In genomic region chr17:59327136-59327878, GRCh38 we compare ENCODE assay signal across 15 cellular contexts. TPM values are rescaled to one million over a fixed set of nuclear protein-coding genes. Genes with fewer than 3 reads are reported as not detected.
DNase-seq lines count a peak whose midpoint lies in the region; ATAC-seq, FAIRE-seq and TF ChIP-seq lines count a peak whose summit lies in the region.
"Had no signal": no experiment of that assay in that cellular context is flagged by ENCODE, and none has a peak within 500 bp of the region (broad histone marks: within the 10 kb centered on the region; RNA-seq: fewer than 3 reads in every experiment).

No MANE protein-coding gene starts in this region.

- BruUV-seq in HepG2 (replicated peaks; lab: Mats Ljungman, UMichigan) = no TSS peak

- H3K27ac ChIP-seq in HepG2 (ENCODE audit: extremely low read length, insufficient read depth, low read length) = no peak overlapping the region
- H3K27ac ChIP-seq in tibial artery = peak overlapping the region; percentile 34 to 99
- H3K27ac ChIP-seq: foreskin keratinocyte had no signal

- H3K27ac Mint-ChIP-seq in activated naive CD4-positive, alpha-beta T cell treated with anti-CD3 and anti-CD28 coated beads, Interleukin-2, amount 50 U/mL, for 24 hours = peak overlapping the region; percentile 79
- H3K27ac Mint-ChIP-seq in T-helper 17 cell = peak overlapping the region; percentile 93
- H3K27ac Mint-ChIP-seq in activated T-helper 1 cell treated with anti-CD3 and anti-CD28 coated beads, Interleukin-12 subunit alpha, Interleukin-12 subunit beta, Interleukin-2, Interleukin-4 antibody, amounts not matched to agents 30 ng/mL and 10 ng/mL and 1 ng/mL, durations not matched to agents 14 hours and 24 hours and 36 hours = no peak overlapping the region
- H3K27ac Mint-ChIP-seq: IgD-negative memory B cell had no signal

- DNase-seq in activated naive CD4-positive, alpha-beta T cell treated with Interleukin-2 at 50 U/mL for 16 hours = no peak
- DNase-seq in T-helper 17 cell = no peak
- no peak for DNase-seq in HepG2 (ENCODE audit: low spot score)
- peak in 1 of 2 donors; percentile 4 for DNase-seq in tibial artery
- DNase-seq in foreskin fibroblast = no peak
- DNase-seq in activated T-helper 1 cell treated with anti-CD3 and anti-CD28 coated beads, Interleukin-12 subunit alpha, Interleukin-12 subunit beta, Interleukin-2, Interleukin-4 antibody, amounts not matched to agents 30 ng/mL and 10 ng/mL and 1 ng/mL, durations not matched to agents 14 hours and 24 hours and 36 hours (ENCODE audit: low spot score) = no peak
- no peak for DNase-seq in DMS53 treated with DMSO at 0.1 percent for 48 hours (lab: John Stamatoyannopoulos, UW; ENCODE audit: unreplicated experiment)
- DNase-seq: activated CD8-positive, alpha-beta memory T cell treated with anti-CD3 and anti-CD28 coated beads, Interleukin-2, amount 50 U/mL, for 4 hours; DMS79 treated with DMSO at 0.1 percent for 48 hours; foreskin keratinocyte; H7; NCI-H1092; NCI-H2227 treated with DMSO at 0.1 percent for 48 hours had no signal

- H3K9me3 Mint-ChIP-seq in activated naive CD4-positive, alpha-beta T cell treated with anti-CD3 and anti-CD28 coated beads, Interleukin-2, amount 50 U/mL, for 24 hours = no peaks in the 10 kb centered on the region
- H3K9me3 Mint-ChIP-seq in activated T-helper 1 cell treated with anti-CD3 and anti-CD28 coated beads, Interleukin-12 subunit alpha, Interleukin-12 subunit beta, Interleukin-2, Interleukin-4 antibody, amounts not matched to agents 30 ng/mL and 10 ng/mL and 1 ng/mL, durations not matched to agents 14 hours and 24 hours and 36 hours = no peaks in the 10 kb centered on the region
- H3K9me3 Mint-ChIP-seq: IgD-negative memory B cell had no signal

- no peak overlapping the region for H3K4me2 ChIP-seq in HepG2 (ENCODE audit: low read depth, low read length)

- peaks cover 3% of the 10 kb centered on the region for H3K79me2 ChIP-seq in HepG2 (ENCODE audit: insufficient read depth, low read length)

- no peaks in the 10 kb centered on the region for H3K27me3 Mint-ChIP-seq in activated naive CD4-positive, alpha-beta T cell treated with anti-CD3 and anti-CD28 coated beads, Interleukin-2, amount 50 U/mL, for 24 hours
- H3K27me3 Mint-ChIP-seq in T-helper 17 cell = no peaks in the 10 kb centered on the region
- no peaks in the 10 kb centered on the region for H3K27me3 Mint-ChIP-seq in activated T-helper 1 cell treated with anti-CD3 and anti-CD28 coated beads, Interleukin-12 subunit alpha, Interleukin-12 subunit beta, Interleukin-2, Interleukin-4 antibody, amounts not matched to agents 30 ng/mL and 10 ng/mL and 1 ng/mL, durations not matched to agents 14 hours and 24 hours and 36 hours (ENCODE audit: insufficient read depth)
- H3K27me3 Mint-ChIP-seq: IgD-negative memory B cell had no signal

- in situ Hi-C loops in HepG2 (cut with HindIII; ENCODE audit: extremely low pct_ligation_motif_present, low pct_unique_long_range_greater_than_20kb) = loop anchor here (5.0 kb wide), 1 partner anchor 110 kb away; no protein-coding TSS in a partner anchor

- H3K36me3 ChIP-seq in HepG2 (replicated peaks in 1 of 2; ENCODE audit: control insufficient read depth in 1 of 2, insufficient read depth in 2 of 2, low read length in 2 of 2) (no peaks in the 10 kb centered on the region), tibial artery (no peaks in the 10 kb centered on the region)

- TF ChIP-seq EP300 in HepG2 (IDR thresholded peaks at IDR 0.05; ENCODE audit: low read depth in 2 of 2, low read length in 2 of 2) = no peak
- no peak for TF ChIP-seq EP300 in HepG2 (CRISPR knock-in tag; IDR thresholded peaks at IDR 0.05; ENCODE audit: borderline replicate concordance)

- H3K4me1 ChIP-seq in HepG2 (ENCODE audit: insufficient read depth, low read length) (peaks cover 44% of the 10 kb centered on the region), tibial artery (peaks cover 0 to 40% (median 27%) of the 10 kb centered on the region in 4 donors)

- H3K9ac ChIP-seq in HepG2 (ENCODE audit: insufficient read depth, low read depth, low read length) = no peak overlapping the region

- no peaks in the 10 kb centered on the region; the same call in 1 of the 2 replicates for H4K20me1 ChIP-seq in HepG2 (ENCODE audit: insufficient read depth, low read length)

- CTCF ChIA-PET in HepG2 (lab: Yijun Ruan, JAX; ENCODE audit: low intra/inter-chr PET ratio, low total read pairs) = interaction anchor here (5.4 kb wide), 1 partner anchor 114 kb away, joined by 63 read pairs; no protein-coding TSS in a partner anchor

- ATAC-seq in T-helper 17 cell (no peak), HepG2 (no peak)
- ATAC-seq: foreskin keratinocyte had no signal

- no peak overlapping the region for H3K4me3 ChIP-seq in HepG2 (replicated peaks in 1 of 3; ENCODE audit: insufficient read depth in 1 of 3, low read depth in 2 of 3, low read length in 3 of 3)
- no peak overlapping the region for H3K4me3 ChIP-seq in tibial artery
- no peak overlapping the region for H3K4me3 ChIP-seq in foreskin fibroblast (ENCODE audit: low read depth in 1 of 2, low read length in 2 of 2)

- intact Hi-C loops in HepG2 (cut with micrococcal nuclease; ENCODE audit: unreplicated experiment) (no loop called here), tibial artery (cut with DNase I; ENCODE audit: low total_unique reads) (no loop called here)
- intact Hi-C loops in activated T-helper 1 cell treated with anti-CD3 and anti-CD28 coated beads, Interleukin-12 subunit alpha, Interleukin-12 subunit beta, Interleukin-2, Interleukin-4 antibody, amounts not matched to agents 30 ng/mL and 10 ng/mL and 1 ng/mL, durations not matched to agents 14 hours and 24 hours and 36 hours (cut with micrococcal nuclease) = loop anchor here (5.0 kb wide), 1 partner anchor 195 kb away; no protein-coding TSS in a partner anchor

- no peaks in the 10 kb centered on the region for H3K36me3 Mint-ChIP-seq in activated naive CD4-positive, alpha-beta T cell treated with anti-CD3 and anti-CD28 coated beads, Interleukin-2, amount 50 U/mL, for 24 hours
- H3K36me3 Mint-ChIP-seq in T-helper 17 cell (ENCODE audit: low read depth) = no peaks in the 10 kb centered on the region
- no peaks in the 10 kb centered on the region for H3K36me3 Mint-ChIP-seq in activated T-helper 1 cell treated with anti-CD3 and anti-CD28 coated beads, Interleukin-12 subunit alpha, Interleukin-12 subunit beta, Interleukin-2, Interleukin-4 antibody, amounts not matched to agents 30 ng/mL and 10 ng/mL and 1 ng/mL, durations not matched to agents 14 hours and 24 hours and 36 hours (ENCODE audit: low read depth)
- H3K36me3 Mint-ChIP-seq: IgD-negative memory B cell had no signal

- POLR2A ChIA-PET in HepG2 (lab: Yijun Ruan, JAX) = no interaction called here

- no peak overlapping the region for H2AFZ ChIP-seq in HepG2 (ENCODE audit: low read length)

- TF ChIP-seq RAD21 in HepG2 (CRISPR knock-in tag; IDR thresholded peaks at IDR 0.05) = no peak

- no peak for FAIRE-seq in HepG2 (lab: Jason Lieb, UNC)

- WGBS in HepG2 (ENCODE audit: low lambda C conversion rate) = 53% methylated on average over 4 of the region's 4 CpGs

- H3K27me3 ChIP-seq in HepG2 (ENCODE audit: control insufficient read depth in 1 of 2, insufficient read depth in 2 of 2, low read length in 2 of 2) (no peaks in the 10 kb centered on the region), tibial artery (no peaks in the 10 kb centered on the region)

- TF ChIP-seq CTCF in HepG2 (CRISPR knock-in tag; IDR thresholded peaks at IDR 0.05) (no peak), tibial artery (IDR thresholded peaks at IDR 0.05) (no peak), foreskin fibroblast (IDR thresholded peaks at IDR 0.05; ENCODE audit: low read depth, low read length) (no peak)

- no peak for TF ChIP-seq POLR2A in HepG2 (IDR thresholded peaks at IDR 0.05; ENCODE audit: insufficient read depth in 1 of 2, low read depth in 2 of 2, low read length in 2 of 2)

- H3K9me3 ChIP-seq in T-helper 17 cell (ENCODE audit: control insufficient read depth, low read length, poor library complexity, severe bottlenecking) (no peaks in the 10 kb centered on the region), HepG2 (ENCODE audit: low read length) (no peaks in the 10 kb centered on the region), tibial artery (no peaks in the 10 kb centered on the region)

- H3K4me1 Mint-ChIP-seq in activated naive CD4-positive, alpha-beta T cell treated with anti-CD3 and anti-CD28 coated beads, Interleukin-2, amount 50 U/mL, for 24 hours = peaks cover 43% of the 10 kb centered on the region
- peaks cover 32% of the 10 kb centered on the region for H3K4me1 Mint-ChIP-seq in T-helper 17 cell
- peaks cover 44% of the 10 kb centered on the region for H3K4me1 Mint-ChIP-seq in activated T-helper 1 cell treated with anti-CD3 and anti-CD28 coated beads, Interleukin-12 subunit alpha, Interleukin-12 subunit beta, Interleukin-2, Interleukin-4 antibody, amounts not matched to agents 30 ng/mL and 10 ng/mL and 1 ng/mL, durations not matched to agents 14 hours and 24 hours and 36 hours (ENCODE audit: low read depth)

- peak overlapping the region; percentile 37 for H3K4me3 Mint-ChIP-seq in activated naive CD4-positive, alpha-beta T cell treated with anti-CD3 and anti-CD28 coated beads, Interleukin-2, amount 50 U/mL, for 24 hours
- peak overlapping the region; percentile 70 for H3K4me3 Mint-ChIP-seq in T-helper 17 cell
- no peak overlapping the region for H3K4me3 Mint-ChIP-seq in activated T-helper 1 cell treated with anti-CD3 and anti-CD28 coated beads, Interleukin-12 subunit alpha, Interleukin-12 subunit beta, Interleukin-2, Interleukin-4 antibody, amounts not matched to agents 30 ng/mL and 10 ng/mL and 1 ng/mL, durations not matched to agents 14 hours and 24 hours and 36 hours
- H3K4me3 Mint-ChIP-seq: IgD-negative memory B cell had no signal

RNA-seq across cellular contexts. Expression of gene YPEL2, which starts 4.1 kb away (rescaled TPM):
- total RNA-seq in T-helper 17 cell (10 to 100 TPM; 23.6 to 44.0 TPM), HepG2 (2016; rRNA removed; fragmentation: Illumina TruSeq; extraction: Trizol) (7.5 and 8.5 TPM in 2 replicates)
- 18.9 and 21.5 TPM in 2 replicates for total RNA-seq in HepG2 (2016; cell fraction: cytosol; rRNA removed; fragmentation: Illumina TruSeq; extraction: Trizol; ENCODE audit: low read depth)
- total RNA-seq in HepG2 (2016; cell fraction: insoluble cytoplasmic fraction; rRNA removed; fragmentation: Illumina TruSeq; extraction: Trizol) = 6.7 and 7.0 TPM in 2 replicates
- 5.7 and 6.1 TPM in 2 replicates for total RNA-seq in HepG2 (2016; cell fraction: membrane; rRNA removed; fragmentation: Illumina TruSeq; extraction: Trizol)
- total RNA-seq in HepG2 (2016; cell fraction: nucleus; rRNA removed; fragmentation: Illumina TruSeq; extraction: Trizol) = 9.8 and 11.4 TPM in 2 replicates
- polyA plus RNA-seq in HepG2 (2011; rRNA removed) = 18.2 and 21.1 TPM in 2 replicates
- 8.0 and 10.6 TPM in 2 replicates for polyA plus RNA-seq in HepG2 (2011; cell fraction: cytosol; rRNA removed)
- 16.3 and 20.7 TPM in 2 replicates for polyA plus RNA-seq in HepG2 (2011; cell fraction: nucleus; rRNA removed)
- 11.0 TPM in 2 replicates for polyA plus RNA-seq in HepG2 (2012)
- polyA plus RNA-seq in HepG2 (2016; cell fraction: cytosol; fragmentation: Illumina TruSeq; extraction: Trizol; ENCODE audit: low read depth) = 0.68 and 0.79 TPM in 2 replicates
- 5.2 and 5.6 TPM in 2 replicates for polyA plus RNA-seq in HepG2 (2016; cell fraction: insoluble cytoplasmic fraction; fragmentation: Illumina TruSeq; extraction: Trizol; ENCODE audit: low read depth)
- polyA plus RNA-seq in HepG2 (2016; cell fraction: membrane; fragmentation: Illumina TruSeq; extraction: Trizol; ENCODE audit: low read depth) = 2.3 and 2.4 TPM in 2 replicates
- polyA plus RNA-seq in HepG2 (2016; cell fraction: nucleus; fragmentation: Illumina TruSeq; extraction: Trizol; ENCODE audit: insufficient read depth, low read depth) = 12.0 and 12.1 TPM in 2 replicates
- polyA minus RNA-seq in HepG2 (2011; rRNA and poly(A)+ RNA removed; ENCODE audit: low replicate concordance) = 10.4 and 56.0 TPM in 2 replicates
- 12.7 and 15.6 TPM in 2 replicates for polyA minus RNA-seq in HepG2 (2011; cell fraction: cytosol; rRNA and poly(A)+ RNA removed)
- polyA minus RNA-seq in HepG2 (2011; cell fraction: nucleus; rRNA and poly(A)+ RNA removed) = 18.7 and 25.6 TPM in 2 replicates
- total RNA-seq in activated T-helper 1 cell treated with anti-CD3 and anti-CD28 coated beads, Interleukin-12 subunit alpha, Interleukin-12 subunit beta, Interleukin-2, Interleukin-4 antibody, amounts not matched to agents 30 ng/mL and 10 ng/mL and 1 ng/mL, durations not matched to agents 14 hours and 24 hours and 36 hours = 7.4 and 7.9 TPM in 2 replicates
